32 cellular contexts compared by ENCODE assay signal in the genomic region with DNA sequence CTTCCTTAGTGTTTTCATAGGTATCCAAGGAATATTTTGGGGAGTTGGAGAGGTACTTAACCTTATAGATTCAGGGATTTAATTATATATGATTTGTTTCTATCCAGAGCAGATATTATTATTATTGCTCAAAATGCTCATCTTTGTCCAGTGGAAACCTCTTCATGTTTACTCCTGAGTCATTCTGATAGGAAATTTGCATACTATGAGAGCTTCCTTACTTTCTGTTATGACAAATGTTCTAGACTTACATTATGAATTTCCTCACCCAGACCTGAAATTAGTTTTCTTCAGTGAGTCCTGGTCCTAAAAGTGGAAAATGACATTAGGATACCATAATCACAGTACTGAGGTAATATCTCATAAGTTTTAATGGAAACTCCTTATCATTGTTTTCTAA. TPM values are rescaled to one million over a fixed set of nuclear protein-coding genes. Genes with fewer than 3 reads are reported as not detected.
A peak's percentile ranks its signal among the peaks of the same experiment; 100 is the strongest.
DNase-seq lines count a peak whose midpoint lies in the region; ATAC-seq, FAIRE-seq and TF ChIP-seq lines count a peak whose summit lies in the region.
"Had no signal": no experiment of that assay in that cellular context is flagged by ENCODE, and none has a peak within 500 bp of the region (broad histone marks: within the 10 kb centered on the region; RNA-seq: fewer than 3 reads in every experiment).

No MANE protein-coding gene starts in this region.

- intact Hi-C loops in GM12878 (cut with micrococcal nuclease; ENCODE audit: unreplicated experiment) (no loop called here), pancreas (cut with DNase I) (no loop called here)

- no peak overlapping the region for H4K91ac ChIP-seq in neuronal stem cell (ENCODE audit: low read depth, low read length, poor library complexity)

- no peak overlapping the region for H2BK120ac ChIP-seq in neuronal stem cell (ENCODE audit: low read depth, low read length)

- H3K9ac ChIP-seq in GM12878 (ENCODE audit: control insufficient read depth, insufficient read depth, low read length) (no peak overlapping the region), neuronal stem cell (ENCODE audit: low read depth, low read length, poor library complexity) (no peak overlapping the region)
- H3K9ac ChIP-seq: KMS-11 had no signal

- no peak overlapping the region for H3K14ac ChIP-seq in neuronal stem cell (ENCODE audit: low read length)

- peak; percentile 77 for ATAC-seq in GM18868 (IDR thresholded peaks at IDR 0.05; ENCODE audit: unreplicated experiment)
- peak; percentile 75 for ATAC-seq in HG02610 (IDR thresholded peaks at IDR 0.05; ENCODE audit: unreplicated experiment)
- peak; percentile 78 for ATAC-seq in HG03159 (IDR thresholded peaks at IDR 0.05; ENCODE audit: unreplicated experiment)
- no peak for ATAC-seq in GM12878
- ATAC-seq in pancreas = no peak
- ATAC-seq: activated CD8-positive, alpha-beta memory T cell treated with anti-CD3 and anti-CD28 coated beads, Interleukin-2, amount 10 ng/mL, durations not matched to agents 7 days and 5 days; CD8-positive, alpha-beta T cell; effector memory CD8-positive, alpha-beta T cell; HCT116; left cardiac atrium had no signal

- no peak overlapping the region for H3K23ac ChIP-seq in neuronal stem cell (ENCODE audit: low read depth, low read length, poor library complexity)

- no peak overlapping the region for H3K4ac ChIP-seq in neuronal stem cell (ENCODE audit: low read length)

- H3K4me2 ChIP-seq in GM12878 (ENCODE audit: control insufficient read depth, insufficient read depth) (no peak overlapping the region), neuronal stem cell (ENCODE audit: insufficient read depth, low read length, poor library complexity, severe bottlenecking) (no peak overlapping the region)
- H3K4me2 ChIP-seq: KMS-11 had no signal

- FAIRE-seq in GM12878 (lab: Jason Lieb, UNC) = no peak
- no peak for FAIRE-seq in pancreas (lab: Jason Lieb, UNC)
- FAIRE-seq: GM19239 had no signal

- no peak overlapping the region for H2AK5ac ChIP-seq in neuronal stem cell (ENCODE audit: low read depth, low read length)

- no peak for TF ChIP-seq POLR2A in GM12878 (IDR thresholded peaks at IDR 0.05; ENCODE audit: low read depth, low read length)

- H3K18ac ChIP-seq in neuronal stem cell (ENCODE audit: low read length) = no peak overlapping the region

- no peak overlapping the region for H2BK15ac ChIP-seq in neuronal stem cell (ENCODE audit: low read length)

- H3K27me3 ChIP-seq in GM12878 (replicated peaks in 1 of 2; ENCODE audit: control insufficient read depth in 2 of 2, insufficient read depth in 2 of 2, low read length in 1 of 2) = no peaks in the 10 kb centered on the region
- no peaks in the 10 kb centered on the region for H3K27me3 ChIP-seq in neuronal stem cell (ENCODE audit: control insufficient read depth in 3 of 3, insufficient read depth in 3 of 3, low read depth in 1 of 3, low read length in 3 of 3)
- no peaks in the 10 kb centered on the region for H3K27me3 ChIP-seq in pancreas
- H3K27me3 ChIP-seq: BE2C, SJSA1, transverse colon had no signal

- DNase-seq in GM12878 (ENCODE audit: low read depth, low spot score) = no peak
- DNase-seq in stimulated activated CD4-positive, alpha-beta T cell treated with anti-CD3 and anti-CD28 coated beads, Interleukin-2, amount 100 ng/mL, for 24 hours = no peak
- no peak for DNase-seq in neuronal stem cell (ENCODE audit: low spot score)
- DNase-seq in pancreas = no peak
- no peak for DNase-seq in NCI-H748 treated with DMSO at 0.1 percent for 48 hours (lab: John Stamatoyannopoulos, UW)
- DNase-seq: activated B cell treated with CpG ODN at 0.5 μM for 24 hours; activated CD8-positive, alpha-beta memory T cell treated with anti-CD3 and anti-CD28 coated beads, Interleukin-2, amount 10 ng/mL, durations not matched to agents 7 days and 5 days; activated naive CD4-positive, alpha-beta T cell; activated T-cell treated with anti-CD3 and anti-CD28 coated beads, Interleukin-2, amount 50 U/mL, for 48 hours; BE2C; CD8-positive, alpha-beta T cell; effector memory CD8-positive, alpha-beta T cell; hypothalamus; left cardiac atrium; NCI-H1417; NCI-H2029; NCI-H524 treated with DMSO at 0.1 percent for 48 hours; OCI-M1; stimulated activated CD4-positive, alpha-beta T cell treated with anti-CD3 and anti-CD28 coated beads, Interleukin-4, amount 100 ng/mL, for 24 hours; transverse colon had no signal

- no peak for TF ChIP-seq RAD21 in GM12878 (IDR thresholded peaks at IDR 0.05; ENCODE audit: insufficient read depth, low read depth, low read length)

- H2BK5ac ChIP-seq in neuronal stem cell (ENCODE audit: low read length) = no peak overlapping the region

- POLR2A ChIA-PET in GM12878 (lab: Charles Lee) = interaction anchor here (0.5 kb wide), 1 partner anchor 720 kb away, joined by 6 read pairs; no protein-coding TSS in a partner anchor

- H3K36me3 ChIP-seq in GM12878 (ENCODE audit: control insufficient read depth in 2 of 2, insufficient read depth in 2 of 2, low read length in 1 of 2) = no peaks in the 10 kb centered on the region
- H3K36me3 ChIP-seq in neuronal stem cell (replicated peaks in 1 of 2; ENCODE audit: control insufficient read depth in 2 of 2, insufficient read depth in 2 of 2, low read length in 2 of 2) = no peaks in the 10 kb centered on the region
- H3K36me3 ChIP-seq in pancreas = no peaks in the 10 kb centered on the region
- H3K36me3 ChIP-seq: BE2C, SJSA1, transverse colon had no signal

- in situ Hi-C loops in GM12878 (cut with MboI) = no loop called here

- no peak overlapping the region for H4K8ac ChIP-seq in neuronal stem cell (ENCODE audit: low read depth, low read length)

- TF ChIP-seq EP300 in GM12878 (IDR thresholded peaks at IDR 0.05; ENCODE audit: borderline replicate concordance in 1 of 2, control insufficient read depth in 1 of 2, low read depth in 2 of 2, low read length in 2 of 2) = no peak

- CTCF ChIA-PET in GM12878 (lab: Yijun Ruan, JAX) = no interaction called here

- SMC1A ChIA-PET in GM12878 (lab: Charles Lee; ENCODE audit: uncharacterized antibody, unreplicated experiment) = no interaction called here

- H3K27ac ChIP-seq in GM12878 (ENCODE audit: control insufficient read depth, insufficient read depth) (no peak overlapping the region), neuronal stem cell (replicated peaks; ENCODE audit: low read length) (no peak overlapping the region), pancreas (no peak overlapping the region)
- H3K27ac ChIP-seq: HL-60, KMS-11, RWPE1, SJSA1, transverse colon had no signal

- RAD21 ChIA-PET in GM12878 (lab: Charles Lee; ENCODE audit: unreplicated experiment) = no interaction called here

- TF ChIP-seq CTCF in GM12878 (IDR thresholded peaks at IDR 0.05 in 2 of 3, conservative IDR thresholded peaks at IDR 0.05 in 1 of 3; ENCODE audit: control insufficient read depth in 2 of 3, extremely low read depth in 1 of 3, insufficient read depth in 1 of 3, low read depth in 3 of 3, low read length in 3 of 3) = no peak
- TF ChIP-seq CTCF in pancreas (IDR thresholded peaks at IDR 0.05) = no peak

- H3K4me3 ChIP-seq in GM12878 (no peak overlapping the region), neuronal stem cell (ENCODE audit: low read length in 2 of 2) (no peak overlapping the region), pancreas (no peak overlapping the region)
- H3K4me3 ChIP-seq: SJSA1, transverse colon had no signal

- H4K20me1 ChIP-seq in GM12878 (ENCODE audit: control insufficient read depth, insufficient read depth) = no peaks in the 10 kb centered on the region

- H3K4me1 ChIP-seq in GM12878 (ENCODE audit: control insufficient read depth, insufficient read depth, low read length) (no peaks in the 10 kb centered on the region), neuronal stem cell (ENCODE audit: control insufficient read depth in 2 of 2, insufficient read depth in 1 of 2, low read depth in 1 of 2, low read length in 2 of 2) (no peaks in the 10 kb centered on the region), pancreas (no peaks in the 10 kb centered on the region)
- H3K4me1 ChIP-seq: BE2C, SJSA1, transverse colon had no signal

- H3K79me1 ChIP-seq in neuronal stem cell (ENCODE audit: low read depth, low read length) = no peaks in the 10 kb centered on the region

- no peak overlapping the region for H2BK12ac ChIP-seq in neuronal stem cell (ENCODE audit: low read length)

- H3K9me3 ChIP-seq in GM12878 (replicated peaks; ENCODE audit: control insufficient read depth, insufficient read depth, low read length) (no peaks in the 10 kb centered on the region), neuronal stem cell (replicated peaks in 1 of 2; ENCODE audit: control insufficient read depth in 2 of 2, insufficient read depth in 1 of 2, low read depth in 1 of 2, low read length in 2 of 2) (no peaks in the 10 kb centered on the region), pancreas (no peaks in the 10 kb centered on the region)
- H3K9me3 ChIP-seq: BE2C, SJSA1, transverse colon had no signal

- no peak overlapping the region for H2AFZ ChIP-seq in GM12878 (ENCODE audit: control insufficient read depth, low read depth, low read length)
- no peak overlapping the region for H2AFZ ChIP-seq in neuronal stem cell (ENCODE audit: low read length)

- BruUV-seq in GM12878 (replicated peaks; lab: Mats Ljungman, UMichigan) = no TSS peak

- no peaks in the 10 kb centered on the region for H3K79me2 ChIP-seq in GM12878 (ENCODE audit: control insufficient read depth, insufficient read depth, low read length)

TF ChIP-seq in GM12878, 131 proteins besides CTCF, POLR2A, EP300 and RAD21 (continues in another document):
- TF ChIP-seq IKZF1 (conservative IDR thresholded peaks at IDR 0.05) (no peak), POU2F2 (IDR thresholded peaks at IDR 0.05; ENCODE audit: borderline replicate concordance, low read depth, low read length) (0 out of 3 replicates have a peak, but pooled peaks have one; percentile 48)

RNA-seq across cellular contexts. Expression of a gene that starts 57.5 kb away (rescaled TPM):
- total RNA-seq in GM12878 (2013; cell fraction: nucleolus; rRNA removed) = not detected in 2 replicates
- total RNA-seq in GM12878 (2014; rRNA removed) (under 0.01 TPM in 1 of 2 replicates, not detected in the other), GM12878 (2014; rRNA removed; fragmentation: Illumina TruSeq; extraction: Trizol) (not detected in 2 replicates), GM12878 (2021) (not detected in 2 replicates), pancreas (under 1 TPM in 5 of 6 donors, not detected in 1; 0.06 to 0.19 (median 0.09) TPM)
- polyA plus RNA-seq in GM12878 (2011; ENCODE audit: low read depth) = not detected
- polyA plus RNA-seq in GM12878 (2011; rRNA removed) (not detected in 2 replicates), GM12878 (2014; fragmentation: Illumina TruSeq; extraction: Trizol) (not detected in 2 replicates), GM12878 (2014; fragmentation: Nextera tagmentation; extraction: Ambion mirVana) (under 1 TPM; 0.02 to 0.11 TPM), GM12878 (2014; rRNA removed) (not detected in 2 replicates), GM12878 (2016; fragmentation: Nextera tagmentation; extraction: Ambion mirVana) (not detected), pancreas (1 to 10 TPM in 1 of 2 donors, under 1 TPM in 1; 0.19 to 1.5 TPM)
- not detected in 2 replicates for polyA plus RNA-seq in GM12878 (2011; cell fraction: cytosol; rRNA removed)
- polyA plus RNA-seq in GM12878 (2011; cell fraction: nucleus; rRNA removed) = not detected in 2 replicates
- polyA plus RNA-seq in GM12878 (2012) = not detected in 2 replicates
- polyA minus RNA-seq in GM12878 (2011; rRNA and poly(A)+ RNA removed) = not detected in 2 replicates
- not detected in 2 replicates for polyA minus RNA-seq in GM12878 (2011; cell fraction: cytosol; rRNA and poly(A)+ RNA removed)
- not detected in 2 replicates for polyA minus RNA-seq in GM12878 (2011; cell fraction: nucleus; rRNA and poly(A)+ RNA removed)
- polyA plus RNA-seq in neuronal stem cell (2013, experiment 1 of 2) = 0.84 TPM
- 0.69 TPM for polyA plus RNA-seq in neuronal stem cell (2013, experiment 2 of 2)
- total RNA-seq: activated B cell treated with CpG ODN at 0.5 μM for 24 hours; activated CD8-positive, alpha-beta memory T cell treated with anti-CD3 and anti-CD28 coated beads, Interleukin-2, amount 10 ng/mL, durations not matched to agents 7 days and 5 days; CD8-positive, alpha-beta T cell; left cardiac atrium; lung microvascular endothelial cell; mucosa of gallbladder; osteoblast; SJSA1 had no signal

Comparison
In these comparisons a context has a peak if more than half of its experiments do, and no peak if none do; other contexts are left out.
1. ATAC-seq: peak in GM18868 (single experiment), HG02610 (single experiment) and HG03159 (single experiment); none in GM12878 (single experiment) and pancreas (0 of 4).